In the genomic region with DNA sequence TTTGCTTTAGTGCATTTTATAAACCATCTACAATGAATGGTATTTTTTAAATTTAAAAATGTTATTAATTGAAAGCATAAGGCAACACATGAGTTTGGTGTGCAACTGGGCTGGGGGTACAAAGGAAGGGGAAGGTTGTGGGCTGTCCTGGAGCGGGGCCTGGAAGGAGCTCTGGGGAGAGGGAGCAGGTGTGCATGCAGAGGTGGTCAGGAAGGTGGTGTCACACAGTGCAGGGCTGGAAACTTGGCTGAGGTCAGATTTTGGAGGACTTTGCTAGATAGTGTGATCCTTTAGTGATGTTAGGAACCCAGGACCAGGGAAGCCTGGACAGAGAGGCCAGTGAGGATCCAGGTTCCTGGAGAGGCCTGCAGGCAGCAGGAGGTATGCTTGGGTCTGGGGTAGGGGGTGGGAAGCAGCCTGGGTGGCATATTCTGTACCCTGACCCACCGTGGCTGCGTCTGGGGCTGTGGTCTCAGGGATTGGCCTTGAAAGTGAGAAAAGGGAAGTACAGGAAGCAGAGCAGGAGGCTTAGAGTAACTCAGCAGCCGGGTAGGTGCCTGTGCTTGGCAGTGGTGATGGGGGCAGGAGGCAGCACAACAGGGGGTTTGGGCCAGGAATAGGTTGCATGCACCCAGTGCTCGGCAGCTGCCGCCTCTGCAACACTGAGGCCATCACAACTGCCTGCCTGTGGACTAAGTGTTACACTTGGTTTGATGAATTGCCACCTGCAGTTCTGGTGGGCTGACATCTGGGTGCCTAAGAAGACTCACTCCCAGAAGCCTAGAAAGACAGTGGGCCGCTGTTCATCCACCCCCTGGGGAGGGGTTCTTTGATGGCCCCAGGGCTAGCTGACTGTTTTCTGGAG, we compare ENCODE assay signal across 16 cellular contexts. TPM values are rescaled to one million over a fixed set of nuclear protein-coding genes. Genes with fewer than 3 reads are reported as not detected.
"Had no signal": no experiment of that assay in that cellular context is flagged by ENCODE, and none has a peak within 500 bp of the region (broad histone marks: within the 10 kb centered on the region; RNA-seq: fewer than 3 reads in every experiment).

No MANE protein-coding gene starts in this region.

- H3K27me3 Mint-ChIP-seq: activated B cell treated with CpG ODN at 0.5 μM for 24 hours; activated CD4-positive, alpha-beta T cell treated with anti-CD3 and anti-CD28 coated beads, Interleukin-2, amount 10 ng/mL, durations not matched to agents 7 days and 5 days; activated naive CD8-positive, alpha-beta T cell; activated T-cell treated with anti-CD3 and anti-CD28 coated beads, Interleukin-2, amount 50 U/mL, for 24 hours; brain; central memory CD8-positive, alpha-beta T cell had no signal

- H3K4me3 ChIP-seq: thyroid gland had no signal

- H3K4me1 ChIP-seq: thyroid gland had no signal

- H3K4me3 Mint-ChIP-seq: activated B cell treated with CpG ODN at 0.5 μM for 24 hours; activated CD4-positive, alpha-beta T cell treated with anti-CD3 and anti-CD28 coated beads, Interleukin-2, amount 10 ng/mL, durations not matched to agents 7 days and 5 days; activated naive CD8-positive, alpha-beta T cell; activated T-cell treated with anti-CD3 and anti-CD28 coated beads, Interleukin-2, amount 50 U/mL, for 24 hours; brain; central memory CD8-positive, alpha-beta T cell; immature natural killer cell; natural killer cell treated with Interleukin-12 subunit alpha and Interleukin-12 subunit beta and Interleukin-15 and Interleukin-18, amount 100 ng/mL, for 72 hours had no signal

- H3K9me3 ChIP-seq: thyroid gland had no signal

- ATAC-seq: left colon had no signal

- H3K27me3 ChIP-seq: thyroid gland had no signal

- H3K36me3 Mint-ChIP-seq: activated naive CD8-positive, alpha-beta T cell; brain; immature natural killer cell; natural killer cell treated with Interleukin-12 subunit alpha and Interleukin-12 subunit beta and Interleukin-15 and Interleukin-18, amount 100 ng/mL, for 72 hours had no signal

- H3K4me1 Mint-ChIP-seq: activated B cell treated with CpG ODN at 0.5 μM for 24 hours; activated CD4-positive, alpha-beta T cell treated with anti-CD3 and anti-CD28 coated beads, Interleukin-2, amount 10 ng/mL, durations not matched to agents 7 days and 5 days; central memory CD8-positive, alpha-beta T cell had no signal

- H3K36me3 ChIP-seq: thyroid gland had no signal

- H3K27ac ChIP-seq: thyroid gland had no signal

- H3K27ac Mint-ChIP-seq: activated B cell treated with CpG ODN at 0.5 μM for 24 hours; activated CD4-positive, alpha-beta T cell treated with anti-CD3 and anti-CD28 coated beads, Interleukin-2, amount 10 ng/mL, durations not matched to agents 7 days and 5 days; activated naive CD8-positive, alpha-beta T cell; activated T-cell treated with anti-CD3 and anti-CD28 coated beads, Interleukin-2, amount 50 U/mL, for 24 hours; immature natural killer cell; natural killer cell treated with Interleukin-12 subunit alpha and Interleukin-12 subunit beta and Interleukin-15 and Interleukin-18, amount 100 ng/mL, for 72 hours had no signal

- H3K9me3 Mint-ChIP-seq: activated B cell treated with CpG ODN at 0.5 μM for 24 hours; activated CD4-positive, alpha-beta T cell treated with anti-CD3 and anti-CD28 coated beads, Interleukin-2, amount 10 ng/mL, durations not matched to agents 7 days and 5 days; activated T-cell treated with anti-CD3 and anti-CD28 coated beads, Interleukin-2, amount 50 U/mL, for 24 hours; brain; central memory CD8-positive, alpha-beta T cell; immature natural killer cell; natural killer cell treated with Interleukin-12 subunit alpha and Interleukin-12 subunit beta and Interleukin-15 and Interleukin-18, amount 100 ng/mL, for 72 hours had no signal

- DNase-seq: activated B cell treated with CpG ODN at 0.5 μM for 24 hours; activated CD4-positive, alpha-beta T cell treated with anti-CD3 and anti-CD28 coated beads, Interleukin-2, amount 10 ng/mL, durations not matched to agents 7 days and 5 days; activated effector memory CD4-positive, alpha-beta T cell treated with Interleukin-2 at 50 U/mL for 16 hours; activated T-cell treated with anti-CD3 and anti-CD28 coated beads, Interleukin-2, amount 50 U/mL, for 24 hours; dermis blood vessel endothelial cell; immature natural killer cell; stimulated activated CD4-positive, alpha-beta T cell treated with anti-CD3 and anti-CD28 coated beads, Interleukin-2, amount 100 ng/mL, for 48 hours; T-helper 1 cell; thyroid gland had no signal

RNA-seq across cellular contexts. Expression of a gene that starts 33.0 kb away (rescaled TPM):
- total RNA-seq: activated B cell treated with CpG ODN at 0.5 μM for 24 hours; activated CD4-positive, alpha-beta T cell treated with anti-CD3 and anti-CD28 coated beads, Interleukin-2, amount 10 ng/mL, durations not matched to agents 7 days and 5 days; dermis blood vessel endothelial cell; fibroblast of villous mesenchyme; natural killer cell treated with Interleukin-12 subunit alpha and Interleukin-12 subunit beta and Interleukin-15 and Interleukin-18, amount 100 ng/mL, for 72 hours; pulmonary artery endothelial cell had no signal
- polyA plus RNA-seq: immature natural killer cell had no signal
